8 cellular contexts compared by ENCODE assay signal in the genomic region with DNA sequence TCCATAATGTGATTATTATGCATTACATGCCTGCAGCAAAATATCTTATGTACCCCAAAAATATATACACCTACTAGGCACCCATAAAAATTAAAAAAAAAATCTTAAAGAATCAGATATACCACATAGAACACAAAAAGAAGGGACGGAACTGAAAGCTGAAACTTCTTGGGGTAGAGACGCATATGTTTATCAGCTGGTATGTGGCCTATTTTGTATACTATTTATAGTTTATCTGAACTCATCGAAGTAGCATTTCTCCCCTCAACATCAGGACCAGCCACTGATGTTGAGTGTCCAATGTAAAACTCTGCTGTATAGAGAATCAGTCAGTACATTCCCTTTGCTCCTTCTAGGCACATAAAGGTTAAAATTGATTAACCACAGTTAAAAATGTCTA.
"Had no signal": no experiment of that assay in that cellular context is flagged by ENCODE, and none has a peak within 500 bp of the region (broad histone marks: within the 10 kb centered on the region; RNA-seq: fewer than 3 reads in every experiment).

No MANE protein-coding gene starts in this region.

- H3K9ac ChIP-seq: KMS-11 had no signal

- FAIRE-seq: HepG2, HTR-8/SVneo, K562 had no signal

- H3K4me2 ChIP-seq: KMS-11 had no signal

- ATAC-seq: HepG2, K562 had no signal

- H3K4me3 ChIP-seq: K562 had no signal

- DNase-seq: IMR-90, KBM-7, KG1 had no signal

- H3K27ac ChIP-seq: HL-60, KMS-11 had no signal
